In genomic region chr15:77563768-77564167, GRCh38 we compare ENCODE assay signal across 16 cellular contexts.
DNase-seq lines count a peak whose midpoint lies in the region; ATAC-seq, FAIRE-seq and TF ChIP-seq lines count a peak whose summit lies in the region.
"Had no signal": no experiment of that assay in that cellular context is flagged by ENCODE, and none has a peak within 500 bp of the region (broad histone marks: within the 10 kb centered on the region; RNA-seq: fewer than 3 reads in every experiment).

No MANE protein-coding gene starts in this region.

- TF ChIP-seq EP300 in sigmoid colon (IDR thresholded peaks at IDR 0.05), result no peak

- H3K27me3 ChIP-seq in right cardiac atrium (ENCODE audit: control insufficient read depth, insufficient read depth) (no peaks in the 10 kb centered on the region), sigmoid colon (no peaks in the 10 kb centered on the region)
- H3K27me3 ChIP-seq: BLaER1 treated with 17β-estradiol and CSF1 and Interleukin-3, amounts not matched to agents 10 nM and 100 nM had no signal

- ATAC-seq in right cardiac atrium (no peak), left cardiac atrium (no peak), sciatic nerve (peak; percentile 42), GM21825 (IDR thresholded peaks at IDR 0.05; ENCODE audit: unreplicated experiment) (no peak)

- DNase-seq in right cardiac atrium (peak in 2 of 3 donors; percentile 5 to 20), left cardiac atrium (no peak), kidney (peak; percentile 42), sciatic nerve (ENCODE audit: low spot score) (no peak), NCI-H2029 treated with DMSO at 0.1 percent for 48 hours (lab: John Stamatoyannopoulos, UW) (no peak), sigmoid colon (no peak)
- DNase-seq: ACHN; CD4-positive, CD25-positive, alpha-beta regulatory T cell; DMS53; GF-D8; HCEC 1CT; HFFc6 had no signal

- TF ChIP-seq CTCF in kidney (IDR thresholded peaks at IDR 0.05; ENCODE audit: borderline replicate concordance, extremely low read depth, insufficient read depth) (no peak), sigmoid colon (IDR thresholded peaks at IDR 0.05) (no peak)

- H3K27ac ChIP-seq in right cardiac atrium (ENCODE audit: low read length) (no peak overlapping the region), kidney (ENCODE audit: low read depth in 2 of 2, low read length in 2 of 2) (no peak overlapping the region), sigmoid colon (no peak overlapping the region)
- H3K27ac ChIP-seq: BLaER1 treated with 17β-estradiol and CSF1 and Interleukin-3, amounts not matched to agents 10 nM and 100 nM; HL-60 had no signal

- H3K4me3 ChIP-seq in right cardiac atrium (ENCODE audit: low read length), result no peak overlapping the region
- no peak overlapping the region for H3K4me3 ChIP-seq in kidney (ENCODE audit: low read length in 2 of 2)
- no peak overlapping the region for H3K4me3 ChIP-seq in sigmoid colon
- H3K4me3 ChIP-seq: BLaER1 treated with 17β-estradiol and CSF1 and Interleukin-3, amounts not matched to agents 10 nM and 100 nM had no signal

- H3K36me3 ChIP-seq in kidney (ENCODE audit: control insufficient read depth in 1 of 2, insufficient read depth in 2 of 2, low read length in 2 of 2) (no peaks in the 10 kb centered on the region), sigmoid colon (no peaks in the 10 kb centered on the region)
- H3K36me3 ChIP-seq: BLaER1 treated with 17β-estradiol and CSF1 and Interleukin-3, amounts not matched to agents 10 nM and 100 nM had no signal

- H3K9me3 ChIP-seq in right cardiac atrium (ENCODE audit: control insufficient read depth, low read length) (no peaks in the 10 kb centered on the region), kidney (ENCODE audit: control insufficient read depth in 1 of 2, low read length in 2 of 2) (no peaks in the 10 kb centered on the region), sigmoid colon (no peaks in the 10 kb centered on the region)

- TF ChIP-seq POLR2A in sigmoid colon (IDR thresholded peaks at IDR 0.05), result no peak

- FAIRE-seq in kidney (lab: Jason Lieb, UNC), result no peak
- FAIRE-seq: GM19239 had no signal

- 80% methylated on average over 6 of the region's 6 CpGs for whole genome bisulfite sequencing in right cardiac atrium
- 57 to 75% methylated on average over 6 of the region's 6 CpGs for WGBS in sigmoid colon, 2 donors

- H3K9ac ChIP-seq in kidney (ENCODE audit: low read length in 2 of 2), result no peak overlapping the region
- H3K9ac ChIP-seq: BLaER1 treated with 17β-estradiol and CSF1 and Interleukin-3, amounts not matched to agents 10 nM and 100 nM had no signal

- H3K4me1 ChIP-seq in right cardiac atrium (ENCODE audit: control insufficient read depth, insufficient read depth, low read length), result no peaks in the 10 kb centered on the region
- H3K4me1 ChIP-seq in kidney (ENCODE audit: control insufficient read depth in 1 of 2, insufficient read depth in 1 of 2, low read depth in 1 of 2, low read length in 2 of 2), result no peaks in the 10 kb centered on the region
- H3K4me1 ChIP-seq in sigmoid colon, result no peaks in the 10 kb centered on the region

- intact Hi-C loops in right cardiac atrium (cut with DNase I), result no loop called here
- intact Hi-C loops in left cardiac atrium (cut with DNase I), result no loop called here
- intact Hi-C loops in kidney (cut with DNase I), result no loop called here
- intact Hi-C loops in sciatic nerve (cut with DNase I), result no loop called here
- intact Hi-C loops in sigmoid colon (cut with DNase I), result no loop called here

Comparison
In these comparisons a context has a peak if more than half of its experiments do, and no peak if none do; other contexts are left out.
1. DNase-seq: peak in right cardiac atrium (2 of 3) and kidney (single experiment); none in left cardiac atrium (single experiment), sciatic nerve (single experiment), NCI-H2029 treated with DMSO at 0.1 percent for 48 hours (single experiment) and sigmoid colon (single experiment).